In genomic region chr2:206276169-206276927, GRCh38 we compare ENCODE assay signal across 8 cellular contexts. TPM values are rescaled to one million over a fixed set of nuclear protein-coding genes. Genes with fewer than 3 reads are reported as not detected.
DNase-seq lines count a peak whose midpoint lies in the region; ATAC-seq, FAIRE-seq and TF ChIP-seq lines count a peak whose summit lies in the region.

No MANE protein-coding gene starts in this region.

- 34 to 39% (median 36%) methylated on average over 12 of the region's 12 CpGs for WGBS in heart left ventricle, 4 donors

- H2AFZ ChIP-seq in endothelial cell of umbilical vein (ENCODE audit: low read depth, low read length), result no peak overlapping the region

- dilution Hi-C loops in endothelial cell of umbilical vein (cut with MboI; ENCODE audit: extremely low pct_ligation_motif_present, low sequenced_read_pairs), result no loop called here

- H3K27ac ChIP-seq in heart left ventricle (no peak overlapping the region), RWPE2 (ENCODE audit: poor library complexity, severe bottlenecking) (no peak overlapping the region), endothelial cell of umbilical vein (ENCODE audit: insufficient read depth, low read depth, low read length) (no peak overlapping the region)

- H3K9ac ChIP-seq in endothelial cell of umbilical vein (replicated peaks; ENCODE audit: extremely low read depth, insufficient read depth, low read length) (no peak overlapping the region), skeletal muscle satellite cell (ENCODE audit: low read depth, low read length) (peak overlapping the region; percentile 83)

- no peaks in the 10 kb centered on the region for H3K9me1 ChIP-seq in endothelial cell of umbilical vein (replicated peaks; ENCODE audit: control insufficient read depth, extremely low read depth, insufficient read depth, low read length)

- intact Hi-C loops in heart left ventricle (cut with DNase I), result loop anchor here in 1 of 10 donors (10.0 kb wide), 1 partner anchor 112 kb away; no protein-coding TSS in a partner anchor
- intact Hi-C loops in Right ventricle myocardium superior (cut with DNase I), result no loop called here
- intact Hi-C loops in endothelial cell of umbilical vein (cut with micrococcal nuclease), result loop anchor here (2.0 to 5.0 kb wide), 2 partner anchors 20 to 146 kb away; no protein-coding TSS in a partner anchor
- intact Hi-C loops in posterior cingulate gyrus (cut with DNase I), result no loop called here

- H3K4me3 ChIP-seq in heart left ventricle, result peak overlapping the region in 8 of 12 donors; percentile 60 to 90 (median 73)
- H3K4me3 ChIP-seq in RWPE2 (ENCODE audit: severe bottlenecking), result peak overlapping the region; percentile 91
- H3K4me3 ChIP-seq in endothelial cell of umbilical vein (replicated peaks in 1 of 3; ENCODE audit: insufficient read depth in 1 of 3, low read depth in 1 of 3, low read length in 3 of 3), result peak overlapping the region; percentile 69 to 93 (median 90)
- H3K4me3 ChIP-seq in skeletal muscle satellite cell (ENCODE audit: low read length), result peak overlapping the region; percentile 82

- H3K4me2 ChIP-seq in endothelial cell of umbilical vein (ENCODE audit: insufficient read depth, low read length), result peak overlapping the region; percentile 96
- peak overlapping the region; percentile 85 for H3K4me2 ChIP-seq in skeletal muscle satellite cell (ENCODE audit: low read length)

- CTCF ChIA-PET in endothelial cell of umbilical vein (lab: Charles Lee), result interaction anchor here (1.2 kb wide), 1 partner anchor 14 kb away, joined by 3 read pairs; no protein-coding TSS in a partner anchor

- BruUV-seq in endothelial cell of umbilical vein (replicated peaks; lab: Mats Ljungman, UMichigan), result no TSS peak

- H4K20me1 ChIP-seq in endothelial cell of umbilical vein (replicated peaks; ENCODE audit: control insufficient read depth, extremely low read depth, insufficient read depth, low read length), result no peaks in the 10 kb centered on the region

- H3K27me3 ChIP-seq in heart left ventricle (peaks cover 18 to 93% (median 40%) of the 10 kb centered on the region in 9 donors), RWPE2 (ENCODE audit: insufficient read depth, poor library complexity, severe bottlenecking) (peaks cover 70% of the 10 kb centered on the region), endothelial cell of umbilical vein (ENCODE audit: control insufficient read depth in 2 of 2, insufficient read depth in 2 of 2, low read length in 2 of 2) (peaks cover 29 to 70% of the 10 kb centered on the region in 2 experiments), skeletal muscle satellite cell (ENCODE audit: control insufficient read depth, insufficient read depth, low read length) (peaks cover 37% of the 10 kb centered on the region)

- ATAC-seq in heart left ventricle, result no peak
- ATAC-seq in Right ventricle myocardium superior (ENCODE audit: poor library complexity), result no peak
- no peak for ATAC-seq in RWPE2 (ENCODE audit: low read depth)

- POLR2A ChIA-PET in endothelial cell of umbilical vein (lab: Charles Lee), result no interaction called here

- H3K36me3 ChIP-seq in heart left ventricle (no peaks in the 10 kb centered on the region), RWPE2 (ENCODE audit: low read depth) (peaks cover 4% of the 10 kb centered on the region), endothelial cell of umbilical vein (ENCODE audit: control insufficient read depth in 2 of 2, extremely low read depth in 1 of 2, insufficient read depth in 2 of 2, low read length in 2 of 2) (no peaks in the 10 kb centered on the region), skeletal muscle satellite cell (ENCODE audit: insufficient read depth, low read length) (no peaks in the 10 kb centered on the region)

- TF ChIP-seq CTCF in heart left ventricle (IDR thresholded peaks at IDR 0.05), result no peak
- no peak for TF ChIP-seq CTCF in RWPE2 (IDR thresholded peaks at IDR 0.05; ENCODE audit: poor library complexity, severe bottlenecking)
- TF ChIP-seq CTCF in endothelial cell of umbilical vein (IDR thresholded peaks at IDR 0.05; ENCODE audit: extremely low read depth in 1 of 2, insufficient read depth in 1 of 2, low read depth in 1 of 2, low read length in 2 of 2), result no peak

- TF ChIP-seq POLR2A in heart left ventricle (IDR thresholded peaks at IDR 0.05), result no peak
- TF ChIP-seq POLR2A in endothelial cell of umbilical vein (IDR thresholded peaks at IDR 0.05; ENCODE audit: low read depth, low read length), result no peak

- DNase-seq in heart left ventricle (no peak), Right ventricle myocardium superior (no peak), RWPE2 (ENCODE audit: low spot score) (no peak), endothelial cell of umbilical vein (ENCODE audit: low read depth, low spot score) (peak; percentile 21), posterior cingulate gyrus (no peak), NOMO-1 treated with DMSO at 0.1 percent for 48 hours (lab: John Stamatoyannopoulos, UW; ENCODE audit: unreplicated experiment) (no peak), mucosa of gallbladder (ENCODE audit: low spot score) (no peak)

- H3K79me2 ChIP-seq in endothelial cell of umbilical vein (ENCODE audit: control insufficient read depth, insufficient read depth, low read length), result peaks cover 13% of the 10 kb centered on the region

- FAIRE-seq in endothelial cell of umbilical vein (lab: Jason Lieb, UNC), result no peak

- H3K4me1 ChIP-seq in heart left ventricle (peaks cover 0 to 30% (median 2%) of the 10 kb centered on the region in 12 donors), RWPE2 (ENCODE audit: insufficient read depth, poor library complexity, severe bottlenecking) (peaks cover 3% of the 10 kb centered on the region), endothelial cell of umbilical vein (ENCODE audit: control insufficient read depth, extremely low read depth, insufficient read depth, low read length) (peaks cover 19% of the 10 kb centered on the region), skeletal muscle satellite cell (ENCODE audit: control insufficient read depth, insufficient read depth, low read length) (no peaks in the 10 kb centered on the region)

- H3K9me3 ChIP-seq in heart left ventricle (no peaks in the 10 kb centered on the region), RWPE2 (ENCODE audit: severe bottlenecking) (no peaks in the 10 kb centered on the region), endothelial cell of umbilical vein (replicated peaks; ENCODE audit: control insufficient read depth, insufficient read depth, low read length) (no peaks in the 10 kb centered on the region), skeletal muscle satellite cell (replicated peaks; ENCODE audit: low read length) (no peaks in the 10 kb centered on the region)

TF ChIP-seq in endothelial cell of umbilical vein, 7 proteins besides CTCF, POLR2A, EP300 and RAD21:
- TF ChIP-seq MAX (IDR thresholded peaks at IDR 0.05; ENCODE audit: insufficient read depth, insufficient read length) (no peak), EZH2 (IDR thresholded peaks at IDR 0.05; ENCODE audit: borderline replicate concordance, low read depth, low read length, severe bottlenecking) (no peak), POLR2AphosphoS5 (IDR thresholded peaks at IDR 0.05; ENCODE audit: insufficient read depth, low read depth, low read length) (no peak)

RNA-seq across cellular contexts. Expression of gene ZDBF2, which starts 1.9 kb away (rescaled TPM):
- total RNA-seq in heart left ventricle (10 to 100 TPM in 5 of 9 donors, 1 to 10 TPM in 4; 4.7 to 14.8 (median 10.2) TPM), Right ventricle myocardium superior (6.7 TPM), endothelial cell of umbilical vein (9.6 and 9.9 TPM in 2 replicates), mucosa of gallbladder (8.7 TPM)
- polyA plus RNA-seq in heart left ventricle (1 to 10 TPM; 1.2 to 1.7 TPM), endothelial cell of umbilical vein (0.99 and 1.3 TPM in 2 replicates)
- polyA plus RNA-seq in endothelial cell of umbilical vein (2011; cell fraction: cytosol; rRNA removed), result 1.3 and 1.5 TPM in 2 replicates
- 7.6 and 10.6 TPM in 2 replicates for polyA plus RNA-seq in endothelial cell of umbilical vein (2011; cell fraction: nucleus; rRNA removed)
- 3.3 and 4.0 TPM in 2 replicates for polyA plus RNA-seq in endothelial cell of umbilical vein (2012)
- polyA minus RNA-seq in endothelial cell of umbilical vein, result 16.4 and 17.0 TPM in 2 replicates
- 4.3 TPM for polyA minus RNA-seq in endothelial cell of umbilical vein (2011; cell fraction: cytosol; rRNA and poly(A)+ RNA removed)
- 14.9 and 20.8 TPM in 2 replicates for polyA minus RNA-seq in endothelial cell of umbilical vein (2011; cell fraction: nucleus; rRNA and poly(A)+ RNA removed)
- total RNA-seq in skeletal muscle satellite cell (2012; rRNA removed), result 7.9 and 8.4 TPM in 2 replicates
